15 cellular contexts compared by ENCODE assay signal in genomic region chr20:61795669-61796630, GRCh38.
DNase-seq lines count a peak whose midpoint lies in the region; ATAC-seq and TF ChIP-seq lines count a peak whose summit lies in the region.
"Had no signal": no experiment of that assay in that cellular context is flagged by ENCODE, and none has a peak within 500 bp of the region (broad histone marks: within the 10 kb centered on the region; RNA-seq: fewer than 3 reads in every experiment).

No MANE protein-coding gene starts in this region.

- peaks cover 2% of the 10 kb centered on the region for H3K27me3 Mint-ChIP-seq in glutamatergic neuron (ENCODE audit: unreplicated experiment)

- DNase-seq in left ventricle myocardium superior (peak; percentile 14), cardiac septum (ENCODE audit: low spot score) (no peak), RWPE2 (ENCODE audit: low spot score) (no peak), glutamatergic neuron (peak; percentile 6)
- no peak for DNase-seq in stimulated activated CD4-positive, alpha-beta T cell treated with anti-CD3 and anti-CD28 coated beads, Interleukin-4, amount 100 ng/mL, for 4 hours
- DNase-seq: 8988T; ACHN; CD4-positive, alpha-beta memory T cell; DMS79; HCEC 1CT; IMR-90 had no signal

- intact Hi-C loops in left ventricle myocardium superior (cut with micrococcal nuclease): no loop called here
- intact Hi-C loops in cardiac septum (cut with DNase I): no loop called here

- H3K4me1 ChIP-seq in RWPE2 (ENCODE audit: insufficient read depth, poor library complexity, severe bottlenecking): no peaks in the 10 kb centered on the region

- no peaks in the 10 kb centered on the region for H3K9me3 ChIP-seq in RWPE2 (ENCODE audit: severe bottlenecking)

- TF ChIP-seq CTCF in RWPE2 (IDR thresholded peaks at IDR 0.05; ENCODE audit: poor library complexity, severe bottlenecking) (no peak), glutamatergic neuron (IDR thresholded peaks at IDR 0.05; ENCODE audit: partially characterized antibody, unreplicated experiment) (no peak)

- no peak for ATAC-seq in left ventricle myocardium superior
- peak; percentile 40; the same call in 1 of the 3 replicates for ATAC-seq in RWPE2 (ENCODE audit: low read depth)
- ATAC-seq in GM19328 (IDR thresholded peaks at IDR 0.05; ENCODE audit: unreplicated experiment): no peak
- ATAC-seq in GM19397 (IDR thresholded peaks at IDR 0.05; ENCODE audit: unreplicated experiment): no peak

- no peak overlapping the region for H3K4me3 Mint-ChIP-seq in glutamatergic neuron (ENCODE audit: unreplicated experiment)
- H3K4me3 Mint-ChIP-seq: CD4-positive, alpha-beta memory T cell had no signal

- H3K27ac ChIP-seq in RWPE2 (ENCODE audit: poor library complexity, severe bottlenecking): no peak overlapping the region
- H3K27ac ChIP-seq: C4-2B, HL-60 had no signal

- no peaks in the 10 kb centered on the region for H3K9me3 Mint-ChIP-seq in glutamatergic neuron (ENCODE audit: unreplicated experiment)

- H3K4me1 Mint-ChIP-seq in glutamatergic neuron (ENCODE audit: low read depth, unreplicated experiment): peaks cover 6% of the 10 kb centered on the region
- H3K4me1 Mint-ChIP-seq: CD4-positive, alpha-beta memory T cell had no signal

- no peak overlapping the region for H3K4me3 ChIP-seq in RWPE2 (ENCODE audit: severe bottlenecking)

- H3K27me3 ChIP-seq in RWPE2 (ENCODE audit: insufficient read depth, poor library complexity, severe bottlenecking): no peaks in the 10 kb centered on the region

- H3K27ac Mint-ChIP-seq in glutamatergic neuron (ENCODE audit: unreplicated experiment): peak overlapping the region; percentile 33
- H3K27ac Mint-ChIP-seq: CD4-positive, alpha-beta memory T cell had no signal

- H3K36me3 ChIP-seq in RWPE2 (ENCODE audit: low read depth): no peaks in the 10 kb centered on the region

- H3K36me3 Mint-ChIP-seq in glutamatergic neuron (ENCODE audit: unreplicated experiment): peaks cover 4% of the 10 kb centered on the region
- H3K36me3 Mint-ChIP-seq: CD4-positive, alpha-beta memory T cell had no signal

Comparison
In these comparisons a context has a peak if more than half of its experiments do, and no peak if none do; other contexts are left out.
1. DNase-seq: peak in left ventricle myocardium superior (single experiment) and glutamatergic neuron (single experiment); none in cardiac septum (single experiment), RWPE2 (single experiment) and stimulated activated CD4-positive, alpha-beta T cell treated with anti-CD3 and anti-CD28 coated beads, Interleukin-4, amount 100 ng/mL, for 4 hours (0 of 2).